Comparison of ENCODE assay signal across 10 cellular contexts in the genomic region with DNA sequence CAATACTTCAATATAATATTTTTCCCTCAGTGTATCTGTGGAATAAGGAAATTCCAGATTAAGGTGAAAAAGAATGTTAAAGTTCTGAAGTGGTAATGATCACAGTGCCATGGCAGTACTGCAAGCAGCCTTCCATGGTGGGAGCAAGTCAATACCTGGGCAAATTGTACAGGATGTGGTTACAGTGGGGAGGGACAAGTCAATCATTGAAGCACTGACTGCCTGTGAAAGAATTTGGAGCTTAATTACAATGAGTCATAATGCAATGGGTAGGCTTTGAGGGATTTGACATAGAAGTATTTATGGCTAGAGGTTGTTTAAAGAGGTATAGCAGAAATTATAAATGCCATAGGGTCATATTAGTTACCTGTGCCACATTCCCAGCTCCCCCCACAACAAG.
A peak's percentile ranks its signal among the peaks of the same experiment; 100 is the strongest.
DNase-seq lines count a peak whose midpoint lies in the region; ATAC-seq and TF ChIP-seq lines count a peak whose summit lies in the region.
"Had no signal": no experiment of that assay in that cellular context is flagged by ENCODE, and none has a peak within 500 bp of the region (broad histone marks: within the 10 kb centered on the region; RNA-seq: fewer than 3 reads in every experiment).

No MANE protein-coding gene starts in this region.

- H3K9me3 Mint-ChIP-seq in type B pancreatic cell: no peaks in the 10 kb centered on the region

- no peaks in the 10 kb centered on the region for H3K9me3 ChIP-seq in T-helper 17 cell (ENCODE audit: control insufficient read depth, low read length, poor library complexity, severe bottlenecking)

- ATAC-seq in HG03135 (IDR thresholded peaks at IDR 0.05; ENCODE audit: unreplicated experiment): peak; percentile 66
- ATAC-seq in T-helper 17 cell: peak; percentile 56

- H3K4me3 Mint-ChIP-seq in T-helper 17 cell: no peak overlapping the region
- H3K4me3 Mint-ChIP-seq in type B pancreatic cell: no peak overlapping the region

- H3K27ac Mint-ChIP-seq in T-helper 17 cell (no peak overlapping the region), type B pancreatic cell (no peak overlapping the region)

- H3K27me3 Mint-ChIP-seq in T-helper 17 cell (no peaks in the 10 kb centered on the region), type B pancreatic cell (no peaks in the 10 kb centered on the region)

- no peak for TF ChIP-seq CTCF in type B pancreatic cell (conservative IDR thresholded peaks at IDR 0.05)

- H3K36me3 Mint-ChIP-seq in T-helper 17 cell (ENCODE audit: low read depth) (no peaks in the 10 kb centered on the region), type B pancreatic cell (no peaks in the 10 kb centered on the region)

- DNase-seq in DMS53 (lab: John Stamatoyannopoulos, UW): peak; percentile 52
- DNase-seq in DMS53 treated with DMSO at 0.1 percent for 48 hours (lab: John Stamatoyannopoulos, UW; ENCODE audit: unreplicated experiment): no peak
- no peak for DNase-seq in T-helper 17 cell
- peak; percentile 7 for DNase-seq in putamen (ENCODE audit: low spot score)
- no peak for DNase-seq in type B pancreatic cell (ENCODE audit: extremely low spot score, unreplicated experiment)
- no peak for DNase-seq in Kasumi-1 (lab: John Stamatoyannopoulos, UW)
- DNase-seq in HuH-7.5 (ENCODE audit: low spot score): no peak
- DNase-seq: 8988T; activated naive CD4-positive, alpha-beta T cell treated with Interleukin-2 at 50 U/mL for 16 hours had no signal

- H3K4me1 Mint-ChIP-seq in T-helper 17 cell (peaks cover 6% of the 10 kb centered on the region), type B pancreatic cell (ENCODE audit: unreplicated experiment) (no peaks in the 10 kb centered on the region)

Comparison
In these comparisons a context has a peak if more than half of its experiments do, and no peak if none do; other contexts are left out.
1. DNase-seq: peak in DMS53 (single experiment) and putamen (single experiment); none in DMS53 treated with DMSO at 0.1 percent for 48 hours (single experiment), T-helper 17 cell (0 of 3), type B pancreatic cell (single experiment), Kasumi-1 (0 of 2) and HuH-7.5 (single experiment).